27 cellular contexts compared by ENCODE assay signal in the genomic region with DNA sequence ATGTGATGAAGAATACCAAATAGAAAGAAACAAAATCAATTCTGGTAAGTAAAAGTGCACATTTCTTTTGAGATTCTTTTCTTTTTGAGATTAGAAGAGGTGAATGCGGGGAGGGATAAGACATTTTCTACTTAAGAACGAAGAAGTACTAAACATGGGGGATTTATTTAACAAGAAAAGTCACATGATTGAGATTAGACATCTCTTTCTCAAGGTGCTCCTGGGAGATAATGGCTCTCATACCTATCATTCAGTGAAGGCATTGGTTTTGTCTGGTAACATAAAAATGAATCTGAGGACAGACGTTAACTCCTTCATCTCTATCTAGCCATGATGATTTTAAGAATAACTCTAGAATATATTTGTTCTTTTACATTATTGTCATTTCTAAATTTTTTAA.
DNase-seq lines count a peak whose midpoint lies in the region; ATAC-seq, FAIRE-seq and TF ChIP-seq lines count a peak whose summit lies in the region.
"Had no signal": no experiment of that assay in that cellular context is flagged by ENCODE, and none has a peak within 500 bp of the region (broad histone marks: within the 10 kb centered on the region; RNA-seq: fewer than 3 reads in every experiment).

No MANE protein-coding gene starts in this region.

- H3K9me2 ChIP-seq in GM23248 (ENCODE audit: insufficient read depth), result no peaks in the 10 kb centered on the region

- peak overlapping the region; percentile 15; the same call in 1 of the 3 replicates for H3K27ac ChIP-seq in K562 (ENCODE audit: extremely low read depth, low read depth, low read length)
- no peak overlapping the region for H3K27ac ChIP-seq in GM23248
- H3K27ac ChIP-seq: 22Rv1; A549; BLaER1 treated with 17β-estradiol and CSF1 and Interleukin-3, amounts not matched to agents 10 nM and 100 nM; C4-2B had no signal

- in situ Hi-C loops in K562 (cut with MboI), result no loop called here
- in situ Hi-C loops in GM23248 (cut with MboI), result no loop called here

- intact Hi-C loops in K562 (cut with micrococcal nuclease), result no loop called here

- ATAC-seq in K562, result peak; percentile 65
- ATAC-seq in HG02840 (IDR thresholded peaks at IDR 0.05; ENCODE audit: low FRiP score, unreplicated experiment), result no peak
- ATAC-seq: A549; CD8-positive, alpha-beta T cell; GM12878 had no signal

- no peak overlapping the region for H3K4me3 ChIP-seq in K562
- no peak overlapping the region for H3K4me3 ChIP-seq in GM23248
- H3K4me3 ChIP-seq: A549; BLaER1 treated with 17β-estradiol and CSF1 and Interleukin-3, amounts not matched to agents 10 nM and 100 nM; GM12878 had no signal

- H3K4me1 ChIP-seq in K562 (replicated peaks in 1 of 2; ENCODE audit: control insufficient read depth in 2 of 2, insufficient read depth in 2 of 2, low read length in 2 of 2) (peaks cover 2 to 8% of the 10 kb centered on the region in 2 experiments; a peak in 1 of 5 replicates), GM23248 (ENCODE audit: insufficient read depth) (no peaks in the 10 kb centered on the region)
- H3K4me1 ChIP-seq: A549 had no signal

- no peaks in the 10 kb centered on the region for H4K20me1 ChIP-seq in K562 (replicated peaks; ENCODE audit: control insufficient read depth, insufficient read depth, low read length)
- no peaks in the 10 kb centered on the region for H4K20me1 ChIP-seq in GM23248 (ENCODE audit: insufficient read depth)
- H4K20me1 ChIP-seq: BLaER1 treated with 17β-estradiol and CSF1 and Interleukin-3, amounts not matched to agents 10 nM and 100 nM had no signal

- WGBS in K562 (ENCODE audit: insufficient coverage, low coverage, missing lambda C conversion rate), result 0% methylated on average over 3 of the region's 3 CpGs
- WGBS in GM23248 (ENCODE audit: low coverage in 1 of 2, low lambda C conversion rate in 2 of 2, missing lambda C conversion rate in 2 of 2), 2 experiments, result 36 to 47% methylated on average over 3 of the region's 3 CpGs

- CTCF ChIA-PET in K562 (lab: Yijun Ruan, JAX; ENCODE audit: low intra/inter-chr PET ratio), result no interaction called here

- FAIRE-seq in D721Med (lab: Jason Lieb, UNC) (peak; percentile 76), K562 (lab: Jason Lieb, UNC) (peak; percentile 19)
- FAIRE-seq: A549, GM12878, GM12892, GM18507 had no signal

- POLR2A ChIA-PET in K562 (lab: Yijun Ruan, JAX), result interaction anchor here (0.7 to 1.3 kb wide), 2 partner anchors 8 to 30 kb away, joined by 3 read pairs; no protein-coding TSS in a partner anchor

- TF ChIP-seq POLR2A in K562 (conservative IDR thresholded peaks at IDR 0.05) (no peak), erythroblast (IDR thresholded peaks at IDR 0.05; ENCODE audit: low read length) (no peak)

- H2AFZ ChIP-seq in K562 (ENCODE audit: low read depth, low read length) (0 out of 2 replicates have a peak overlapping the region, but pooled peaks have one; percentile 25), GM23248 (no peak overlapping the region)

- no peaks in the 10 kb centered on the region for H3F3A ChIP-seq in GM23248 (ENCODE audit: insufficient read depth)

- no peaks in the 10 kb centered on the region for H3K9me1 ChIP-seq in K562 (ENCODE audit: control insufficient read depth, insufficient read depth, low read length)

- H3K9me3 ChIP-seq in K562 (replicated peaks; ENCODE audit: control insufficient read depth, insufficient read depth, low read depth, low read length) (no peaks in the 10 kb centered on the region), GM23248 (ENCODE audit: low read depth) (no peaks in the 10 kb centered on the region)
- H3K9me3 ChIP-seq: A549 had no signal

- no peaks in the 10 kb centered on the region for H3K79me2 ChIP-seq in K562 (ENCODE audit: control insufficient read depth, insufficient read depth, low read length)
- H3K79me2 ChIP-seq in GM23248 (ENCODE audit: insufficient read depth), result no peaks in the 10 kb centered on the region

- peak; percentile 70 for TF ChIP-seq EP300 in K562 (IDR thresholded peaks at IDR 0.05; ENCODE audit: low read length)

- BruUV-seq in K562 (replicated peaks; lab: Mats Ljungman, UMichigan), result no TSS peak

- TF ChIP-seq RAD21 in K562 (CRISPR knock-in tag; conservative IDR thresholded peaks at IDR 0.05 in 1 of 2, IDR thresholded peaks at IDR 0.05 in 1 of 2), result no peak

- no peak overlapping the region for H3K4me2 ChIP-seq in K562 (ENCODE audit: insufficient read depth, low read length)
- no peak overlapping the region for H3K4me2 ChIP-seq in GM23248 (ENCODE audit: unreplicated experiment)
- H3K4me2 ChIP-seq: A549; BLaER1 treated with 17β-estradiol and CSF1 and Interleukin-3, amounts not matched to agents 10 nM and 100 nM had no signal

- H3K27me3 ChIP-seq in K562 (ENCODE audit: control insufficient read depth in 2 of 2, insufficient read depth in 2 of 2, low read length in 2 of 2) (no peaks in the 10 kb centered on the region), GM23248 (replicated peaks; ENCODE audit: insufficient read depth) (no peaks in the 10 kb centered on the region; the same call in 1 of the 2 replicates)
- H3K27me3 ChIP-seq: BLaER1 treated with 17β-estradiol and CSF1 and Interleukin-3, amounts not matched to agents 10 nM and 100 nM had no signal

- H3K9ac ChIP-seq in K562 (ENCODE audit: insufficient read depth in 1 of 2, low read depth in 2 of 2, low read length in 2 of 2), result no peak overlapping the region
- H3K9ac ChIP-seq in GM23248, result no peak overlapping the region
- H3K9ac ChIP-seq: BLaER1 treated with 17β-estradiol and CSF1 and Interleukin-3, amounts not matched to agents 10 nM and 100 nM had no signal

- no peak for DNase-seq in D721Med (ENCODE audit: insufficient read length, low spot score)
- DNase-seq in OCI-M1 (lab: John Stamatoyannopoulos, UW), result peak; percentile 86
- DNase-seq in K562 (ENCODE audit: extremely low read depth in 1 of 4, low spot score in 3 of 4), result peak in 3 of 4 experiments; percentile 23 to 69 (median 24)
- peak; percentile 30 to 73 for DNase-seq in erythroblast (lab: John Stamatoyannopoulos, UW)
- DNase-seq in RPMI8226, result no peak
- no peak for DNase-seq in GM23248
- no peak for DNase-seq in effector CD8-positive, alpha-beta T cell (lab: John Stamatoyannopoulos, UW)
- DNase-seq: AML-193; Caco-2; Calu3; CD4-positive, alpha-beta T cell; CD8-positive, alpha-beta T cell; DMS 273 treated with DMSO at 0.1 percent for 48 hours; DMS153; DMS53; DMS79; DND-41; EL; GDM1 had no signal

- no peaks in the 10 kb centered on the region for H3K36me3 ChIP-seq in K562 (ENCODE audit: control insufficient read depth, insufficient read depth, low read length)
- no peaks in the 10 kb centered on the region for H3K36me3 ChIP-seq in GM23248 (ENCODE audit: low read depth)
- H3K36me3 ChIP-seq: BLaER1 treated with 17β-estradiol and CSF1 and Interleukin-3, amounts not matched to agents 10 nM and 100 nM had no signal

- no peak for TF ChIP-seq CTCF in D721Med (IDR thresholded peaks at IDR 0.05; ENCODE audit: insufficient read depth, missing control alignments)
- no peak for TF ChIP-seq CTCF in K562 (IDR thresholded peaks at IDR 0.05 in 2 of 3, conservative IDR thresholded peaks at IDR 0.05 in 1 of 3; ENCODE audit: insufficient read depth in 2 of 3, low read depth in 1 of 3, low read length in 3 of 3)

TF ChIP-seq in K562, 482 proteins besides CTCF, POLR2A, EP300 and RAD21 (continues in another document):
- TF ChIP-seq RAD51 (IDR thresholded peaks at IDR 0.05; ENCODE audit: borderline replicate concordance, low read depth), result peak; percentile 62
- no peak for TF ChIP-seq ESRRA (IDR thresholded peaks at IDR 0.05; ENCODE audit: borderline replicate concordance, low read depth)
- TF ChIP-seq GATAD2A (IDR thresholded peaks at IDR 0.05), result no peak
- peak; percentile 87; the same call in 1 of the 2 replicates for TF ChIP-seq TOE1 (IDR thresholded peaks at IDR 0.05; ENCODE audit: borderline replicate concordance)
- no peak for TF ChIP-seq TOE1 (CRISPR knock-in tag; IDR thresholded peaks at IDR 0.05; ENCODE audit: borderline replicate concordance, low read depth)
- peak; percentile 54 for TF ChIP-seq SMARCA4 (IDR thresholded peaks at IDR 0.05)
- TF ChIP-seq YY1 (IDR thresholded peaks at IDR 0.05; ENCODE audit: borderline replicate concordance in 1 of 3, control insufficient read depth in 1 of 3, extremely low read depth in 1 of 3, insufficient read depth in 3 of 3, insufficient read length in 1 of 3, insufficient replicate concordance in 2 of 3, low read depth in 1 of 3, low read length in 2 of 3), result no peak
- TF ChIP-seq RFX7 (CRISPR knock-in tag; IDR thresholded peaks at IDR 0.05), result no peak
- peak; percentile 59; the same call in 1 of the 2 replicates for TF ChIP-seq STAT5A (IDR thresholded peaks at IDR 0.05; ENCODE audit: borderline replicate concordance, low read length)
- no peak for TF ChIP-seq ZNF76 (CRISPR knock-in tag; IDR thresholded peaks at IDR 0.05; ENCODE audit: borderline replicate concordance)
- TF ChIP-seq NR4A1 (CRISPR knock-in tag; IDR thresholded peaks at IDR 0.05), result no peak
- TF ChIP-seq NR4A1 (tag; IDR thresholded peaks at IDR 0.05), result no peak
- TF ChIP-seq HNRNPH1 (optimal IDR thresholded peaks at IDR 0.05; ENCODE audit: low read depth, low read length), result no peak
- TF ChIP-seq, protein P1, sequence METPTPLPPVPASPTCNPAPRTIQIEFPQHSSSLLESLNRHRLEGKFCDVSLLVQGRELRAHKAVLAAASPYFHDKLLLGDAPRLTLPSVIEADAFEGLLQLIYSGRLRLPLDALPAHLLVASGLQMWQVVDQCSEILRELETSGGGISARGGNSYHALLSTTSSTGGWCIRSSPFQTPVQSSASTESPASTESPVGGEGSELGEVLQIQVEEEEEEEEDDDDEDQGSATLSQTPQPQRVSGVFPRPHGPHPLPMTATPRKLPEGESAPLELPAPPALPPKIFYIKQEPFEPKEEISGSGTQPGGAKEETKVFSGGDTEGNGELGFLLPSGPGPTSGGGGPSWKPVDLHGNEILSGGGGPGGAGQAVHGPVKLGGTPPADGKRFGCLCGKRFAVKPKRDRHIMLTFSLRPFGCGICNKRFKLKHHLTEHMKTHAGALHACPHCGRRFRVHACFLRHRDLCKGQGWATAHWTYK (CRISPR knock-in tag; IDR thresholded peaks at IDR 0.05), result no peak

Comparison
In these comparisons a context has a peak if more than half of its experiments do, and no peak if none do; other contexts are left out.
1. DNase-seq: peak in OCI-M1 (single experiment), K562 (3 of 4) and erythroblast (2 of 2); none in D721Med (single experiment), RPMI8226 (single experiment), GM23248 (single experiment) and effector CD8-positive, alpha-beta T cell (single experiment).